17 cellular contexts compared by ENCODE assay signal in genomic region chr2:101861382-101861781, GRCh38.
"Had no signal": no experiment of that assay in that cellular context is flagged by ENCODE, and none has a peak within 500 bp of the region (broad histone marks: within the 10 kb centered on the region; RNA-seq: fewer than 3 reads in every experiment).

No MANE protein-coding gene starts in this region.

- DNase-seq: activated CD4-positive, alpha-beta T cell treated with anti-CD3 and anti-CD28 coated beads, Interleukin-2, amount 50 U/mL, for 1 hour; activated gamma-delta T cell treated with Interleukin-2 at 50 U/mL for 16 hours; activated T-cell treated with anti-CD3 and anti-CD28 coated beads for 4 hours; amniotic stem cell; dorsolateral prefrontal cortex; esophagus squamous epithelium; foreskin fibroblast; immature natural killer cell; lower lobe of right lung; natural killer cell; ovary; Right ventricle myocardium superior; stimulated activated CD4-positive, alpha-beta T cell treated with anti-CD3 and anti-CD28 coated beads, Interleukin-4, amount 100 ng/mL, for 1 hour; stimulated activated CD8-positive, alpha-beta memory T cell treated with anti-CD3 and anti-CD28 coated beads, Interleukin-4, amount 100 ng/mL, for 48 hours had no signal

- ATAC-seq: lower lobe of right lung, natural killer cell, SK-N-SH treated with all-trans-retinoic acid at 6 μM for 48 hours had no signal

- H3K36me3 ChIP-seq: ovary had no signal

- H3K4me3 ChIP-seq: dorsolateral prefrontal cortex, esophagus squamous epithelium, lower lobe of right lung, ovary, tibial nerve had no signal

- H3K27me3 ChIP-seq: dorsolateral prefrontal cortex, esophagus squamous epithelium, ovary, tibial nerve had no signal

- H3K9me3 Mint-ChIP-seq: immature natural killer cell; natural killer cell; T-helper 1 cell treated with Interleukin-12 subunit alpha and Interleukin-12 subunit beta and Interleukin-4 antibody, amounts not matched to agents 30 μg/mL and 1 μg/mL, for 36 hours had no signal

- H3K9me3 ChIP-seq: esophagus squamous epithelium, lower lobe of right lung, ovary, tibial nerve had no signal

- H3K4me1 ChIP-seq: lower lobe of right lung had no signal

- H3K4me3 Mint-ChIP-seq: immature natural killer cell; natural killer cell; T-helper 1 cell treated with Interleukin-12 subunit alpha and Interleukin-12 subunit beta and Interleukin-4 antibody, amounts not matched to agents 30 μg/mL and 1 μg/mL, for 36 hours had no signal

- H3K27ac ChIP-seq: esophagus squamous epithelium, lower lobe of right lung, ovary, tibial nerve had no signal

- H3K27ac Mint-ChIP-seq: T-helper 1 cell treated with Interleukin-12 subunit alpha and Interleukin-12 subunit beta and Interleukin-4 antibody, amounts not matched to agents 30 μg/mL and 1 μg/mL, for 36 hours had no signal
